In genomic region chr6:144879436-144879835, GRCh38 we compare ENCODE assay signal across 23 cellular contexts.
"Had no signal": no experiment of that assay in that cellular context is flagged by ENCODE, and none has a peak within 500 bp of the region (broad histone marks: within the 10 kb centered on the region; RNA-seq: fewer than 3 reads in every experiment).

No MANE protein-coding gene starts in this region.

- H3K36me3 Mint-ChIP-seq: activated CD8-positive, alpha-beta memory T cell treated with anti-CD3 and anti-CD28 coated beads, Interleukin-2, amount 10 ng/mL, durations not matched to agents 7 days and 5 days; activated naive CD4-positive, alpha-beta T cell treated with anti-CD3 and anti-CD28 coated beads, Interleukin-2, amount 50 U/mL, for 24 hours; brain; mesothelial cell of epicardium; T-cell had no signal

- H3K27me3 Mint-ChIP-seq: brain had no signal

- H3K4me3 ChIP-seq: gastrocnemius medialis, heart right ventricle, lung, ovary, thoracic aorta, upper lobe of right lung had no signal

- H3K36me3 ChIP-seq: gastrocnemius medialis, heart right ventricle, ovary, thoracic aorta, upper lobe of right lung, WERI-Rb-1 had no signal

- ATAC-seq: activated CD8-positive, alpha-beta memory T cell treated with anti-CD3 and anti-CD28 coated beads, Interleukin-2, amount 10 ng/mL, durations not matched to agents 7 days and 5 days; gastrocnemius medialis; heart right ventricle; left colon; T-cell; upper lobe of right lung had no signal

- H3K27ac Mint-ChIP-seq: activated CD8-positive, alpha-beta memory T cell treated with anti-CD3 and anti-CD28 coated beads, Interleukin-2, amount 10 ng/mL, durations not matched to agents 7 days and 5 days; activated naive CD4-positive, alpha-beta T cell treated with anti-CD3 and anti-CD28 coated beads, Interleukin-2, amount 50 U/mL, for 24 hours; brain; mesothelial cell of epicardium; T-cell had no signal

- H3K27ac ChIP-seq: gastrocnemius medialis, heart right ventricle, ovary, thoracic aorta, upper lobe of right lung, WERI-Rb-1 had no signal

- H3K4me1 ChIP-seq: gastrocnemius medialis, heart right ventricle, upper lobe of right lung had no signal

- H3K4me1 Mint-ChIP-seq: activated CD8-positive, alpha-beta memory T cell treated with anti-CD3 and anti-CD28 coated beads, Interleukin-2, amount 10 ng/mL, durations not matched to agents 7 days and 5 days; brain; central memory CD8-positive, alpha-beta T cell had no signal

- H3K9me3 Mint-ChIP-seq: activated naive CD4-positive, alpha-beta T cell treated with anti-CD3 and anti-CD28 coated beads, Interleukin-2, amount 50 U/mL, for 24 hours; central memory CD8-positive, alpha-beta T cell; mesothelial cell of epicardium; T-cell had no signal

- H3K27me3 ChIP-seq: gastrocnemius medialis, ovary, upper lobe of right lung had no signal

- H3K4me3 Mint-ChIP-seq: activated CD8-positive, alpha-beta memory T cell treated with anti-CD3 and anti-CD28 coated beads, Interleukin-2, amount 10 ng/mL, durations not matched to agents 7 days and 5 days; activated naive CD4-positive, alpha-beta T cell treated with anti-CD3 and anti-CD28 coated beads, Interleukin-2, amount 50 U/mL, for 24 hours; brain; central memory CD8-positive, alpha-beta T cell; mesothelial cell of epicardium; neural crest cell; T-cell had no signal

- H3K9me3 ChIP-seq: gastrocnemius medialis, heart right ventricle, ovary, thoracic aorta, upper lobe of right lung had no signal

- DNase-seq: activated CD4-positive, alpha-beta T cell treated with anti-CD3 and anti-CD28 coated beads, Interleukin-2, amount 50 U/mL, for 48 hours; activated CD8-positive, alpha-beta memory T cell treated with anti-CD3 and anti-CD28 coated beads, Interleukin-2, amount 10 ng/mL, durations not matched to agents 7 days and 5 days; activated effector memory CD4-positive, alpha-beta T cell treated with Interleukin-2 at 50 U/mL for 16 hours; activated T-cell treated with anti-CD3 and anti-CD28 coated beads, Interleukin-2, amount 50 U/mL, for 1 hour; amniotic stem cell; effector CD8-positive, alpha-beta T cell; gastrocnemius medialis; heart right ventricle; left colon; ovary; stimulated activated CD4-positive, alpha-beta T cell treated with anti-CD3 and anti-CD28 coated beads, Interleukin-12 subunit alpha, Interleukin-12 subunit beta, amount 100 ng/mL, for 4 hours; stimulated activated CD4-positive, alpha-beta T cell treated with anti-CD3 and anti-CD28 coated beads, Interleukin-2, amount 100 ng/mL, for 24 hours; T-cell; T1000; upper lobe of right lung; WERI-Rb-1 had no signal
